ENCODE assay signal across 9 cellular contexts in genomic region chr9:35774907-35775635, GRCh38. TPM values are rescaled to one million over a fixed set of nuclear protein-coding genes. Genes with fewer than 3 reads are reported as not detected.
A peak's percentile ranks its signal among the peaks of the same experiment; 100 is the strongest.
DNase-seq lines count a peak whose midpoint lies in the region; ATAC-seq and TF ChIP-seq lines count a peak whose summit lies in the region.
"Had no signal": no experiment of that assay in that cellular context is flagged by ENCODE, and none has a peak within 500 bp of the region (broad histone marks: within the 10 kb centered on the region; RNA-seq: fewer than 3 reads in every experiment).

No MANE protein-coding gene starts in this region.

- in situ Hi-C loops in KBM-7 (cut with MboI; ENCODE audit: low pct_unique_long_range_greater_than_20kb, low sequenced_read_pairs), result no loop called here

- no peak for ATAC-seq in activated T-helper 17 cell treated with anti-CD3 and anti-CD28 coated beads, Interleukin-2, amount 50 U/mL, for 72 hours (replicated peaks)
- ATAC-seq in memory B cell (ENCODE audit: low read depth), result no peak
- no peak for ATAC-seq in GM21367 (IDR thresholded peaks at IDR 0.05; ENCODE audit: unreplicated experiment)

- H3K27ac ChIP-seq in uterus, result no peak overlapping the region
- H3K27ac ChIP-seq: SJSA1 had no signal

- no peak overlapping the region for H3K4me3 Mint-ChIP-seq in activated T-helper 17 cell treated with anti-CD3 and anti-CD28 coated beads, Interleukin-2, amount 50 U/mL, for 72 hours
- H3K4me3 Mint-ChIP-seq in memory B cell, result no peak overlapping the region

- no peak for TF ChIP-seq CTCF in uterus (IDR thresholded peaks at IDR 0.05)

- no peaks in the 10 kb centered on the region for H3K27me3 ChIP-seq in uterus
- H3K27me3 ChIP-seq: SJSA1 had no signal

- H3K4me1 Mint-ChIP-seq in activated T-helper 17 cell treated with anti-CD3 and anti-CD28 coated beads, Interleukin-2, amount 50 U/mL, for 72 hours, result no peaks in the 10 kb centered on the region
- peaks cover 4% of the 10 kb centered on the region for H3K4me1 Mint-ChIP-seq in memory B cell

- no peaks in the 10 kb centered on the region for H3K9me3 ChIP-seq in uterus
- H3K9me3 ChIP-seq: SJSA1 had no signal

- DNase-seq in COLO668 (lab: John Stamatoyannopoulos, UW; ENCODE audit: unreplicated experiment), result peak; percentile 26
- peak; percentile 81 for DNase-seq in KBM-7
- DNase-seq in memory B cell (ENCODE audit: low spot score in 2 of 2), result no peak
- DNase-seq in uterus, result no peak
- DNase-seq in foreskin melanocyte, result no peak
- DNase-seq in NCI-H187 treated with DMSO at 0.1 percent for 48 hours (lab: John Stamatoyannopoulos, UW), result no peak

- H3K9me3 Mint-ChIP-seq in activated T-helper 17 cell treated with anti-CD3 and anti-CD28 coated beads, Interleukin-2, amount 50 U/mL, for 72 hours, result no peaks in the 10 kb centered on the region
- H3K9me3 Mint-ChIP-seq in memory B cell, result no peaks in the 10 kb centered on the region

- H3K36me3 ChIP-seq in uterus, result no peaks in the 10 kb centered on the region
- H3K36me3 ChIP-seq: SJSA1 had no signal

- no peak overlapping the region for H3K4me3 ChIP-seq in uterus
- H3K4me3 ChIP-seq: SJSA1 had no signal

- TF ChIP-seq POLR2A in uterus (IDR thresholded peaks at IDR 0.05), result no peak

- peaks cover 23% of the 10 kb centered on the region for H3K36me3 Mint-ChIP-seq in activated T-helper 17 cell treated with anti-CD3 and anti-CD28 coated beads, Interleukin-2, amount 50 U/mL, for 72 hours (ENCODE audit: low read depth)
- peaks cover 5% of the 10 kb centered on the region for H3K36me3 Mint-ChIP-seq in memory B cell

- intact Hi-C loops in uterus (cut with DNase I; ENCODE audit: low total_unique reads), result no loop called here

- H3K4me1 ChIP-seq in uterus, result no peaks in the 10 kb centered on the region
- H3K4me1 ChIP-seq: SJSA1 had no signal

- H3K27ac Mint-ChIP-seq in activated T-helper 17 cell treated with anti-CD3 and anti-CD28 coated beads, Interleukin-2, amount 50 U/mL, for 72 hours, result peak overlapping the region; percentile 68
- H3K27ac Mint-ChIP-seq in memory B cell, result peak overlapping the region; percentile 50

- H3K27me3 Mint-ChIP-seq in activated T-helper 17 cell treated with anti-CD3 and anti-CD28 coated beads, Interleukin-2, amount 50 U/mL, for 72 hours, result no peaks in the 10 kb centered on the region
- no peaks in the 10 kb centered on the region for H3K27me3 Mint-ChIP-seq in memory B cell

RNA-seq across cellular contexts. Expression of gene NPR2, which starts 16.3 kb away (rescaled TPM):
- 10 to 100 TPM; 11.1 to 11.6 TPM for total RNA-seq in activated T-helper 17 cell treated with anti-CD3 and anti-CD28 coated beads, Interleukin-2, amount 50 U/mL, for 72 hours
- total RNA-seq in uterus, result 10 to 100 TPM in 3 of 4 donors, 1 to 10 TPM in 1; 3.8 to 70.4 (median 31.7) TPM

RNA-seq across cellular contexts. Expression of gene MSMP, which starts 21.0 kb away (rescaled TPM):
- total RNA-seq in activated T-helper 17 cell treated with anti-CD3 and anti-CD28 coated beads, Interleukin-2, amount 50 U/mL, for 72 hours, result not detected
- not detected for total RNA-seq in uterus
- total RNA-seq: SJSA1 had no signal

RNA-seq across cellular contexts. Expression of gene RGP1, which starts 26.0 kb away (rescaled TPM):
- 10 to 100 TPM; 18.9 to 25.6 TPM for total RNA-seq in activated T-helper 17 cell treated with anti-CD3 and anti-CD28 coated beads, Interleukin-2, amount 50 U/mL, for 72 hours
- 10 to 100 TPM in 2 of 4 donors, 1 to 10 TPM in 2; 2.0 to 38.1 (median 10.3) TPM for total RNA-seq in uterus

RNA-seq across cellular contexts. Expression of gene GBA2, which starts 26.0 kb away (rescaled TPM):
- 10 to 100 TPM; 27.0 to 36.0 TPM for total RNA-seq in activated T-helper 17 cell treated with anti-CD3 and anti-CD28 coated beads, Interleukin-2, amount 50 U/mL, for 72 hours
- total RNA-seq in uterus, result 100 to 1,000 TPM in 1 of 4 donors, 10 to 100 TPM in 3; 26.9 to 104 (median 42.1) TPM

RNA-seq across cellular contexts. Expression of gene SPAG8, which starts 37.0 kb away (rescaled TPM):
- under 1 TPM; 0.43 to 0.58 TPM for total RNA-seq in activated T-helper 17 cell treated with anti-CD3 and anti-CD28 coated beads, Interleukin-2, amount 50 U/mL, for 72 hours
- total RNA-seq in uterus, result 1 to 10 TPM in 2 of 4 donors, under 1 TPM in 1, not detected in 1; 0.26 to 6.0 (median 4.0) TPM

Comparison
In these comparisons a context has a peak if more than half of its experiments do, and no peak if none do; other contexts are left out.
1. DNase-seq: peak in COLO668 (single experiment) and KBM-7 (single experiment); none in memory B cell (0 of 2), uterus (0 of 2), foreskin melanocyte (single experiment) and NCI-H187 treated with DMSO at 0.1 percent for 48 hours (single experiment).